ENCODE assay signal across 15 cellular contexts in the genomic region with DNA sequence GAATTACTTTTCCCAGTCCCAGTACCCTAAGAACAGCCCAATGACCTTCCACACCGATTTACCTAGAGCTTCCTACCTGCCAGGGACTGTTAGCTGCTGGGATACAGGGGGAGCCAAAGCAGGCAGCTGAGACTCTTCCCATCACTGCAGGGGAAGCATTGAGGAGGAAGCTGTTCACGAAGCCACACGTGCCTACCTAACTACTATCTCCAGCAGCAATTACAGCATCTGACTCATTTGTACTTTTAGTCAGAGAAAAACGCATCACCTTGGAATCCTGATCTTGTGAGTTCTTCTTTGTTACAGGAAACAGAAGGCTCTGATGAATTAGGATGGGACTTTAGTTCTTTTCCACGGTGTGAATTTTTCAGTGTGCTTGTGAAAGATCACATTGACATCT.
DNase-seq lines count a peak whose midpoint lies in the region; ATAC-seq and TF ChIP-seq lines count a peak whose summit lies in the region.
"Had no signal": no experiment of that assay in that cellular context is flagged by ENCODE, and none has a peak within 500 bp of the region (broad histone marks: within the 10 kb centered on the region; RNA-seq: fewer than 3 reads in every experiment).

No MANE protein-coding gene starts in this region.

- H3K79me1 ChIP-seq in mesenchymal stem cell (replicated peaks; ENCODE audit: low read length, poor library complexity, severe bottlenecking) = no peaks in the 10 kb centered on the region

- no peak for TF ChIP-seq CTCF in choroid plexus epithelial cell (conservative IDR thresholded peaks at IDR 0.05; ENCODE audit: low read depth, low read length)

- H3K4me3 Mint-ChIP-seq in activated T-helper 2 cell treated with anti-CD3 and anti-CD28 coated beads, Interferon-gamma antibody, Interleukin-2, Interleukin-4, amounts not matched to agents 10 μg/mL and 5 μg/mL and 100 μg/mL, durations not matched to agents 14 hours and 24 hours and 36 hours (ENCODE audit: low read depth) = no peak overlapping the region
- H3K4me3 Mint-ChIP-seq: activated CD4-positive, alpha-beta memory T cell treated with anti-CD3 and anti-CD28 coated beads, Interleukin-2, amount 10 ng/mL, durations not matched to agents 7 days and 5 days; CD4-positive, alpha-beta T cell; immature natural killer cell; naive B cell had no signal

- H3K4ac ChIP-seq in mesenchymal stem cell (ENCODE audit: low read depth in 1 of 2, low read length in 2 of 2) = no peak overlapping the region

- H2AK5ac ChIP-seq in mesenchymal stem cell (ENCODE audit: low read length, severe bottlenecking) = no peak overlapping the region

- no peak overlapping the region for H2BK5ac ChIP-seq in mesenchymal stem cell (ENCODE audit: low read depth, low read length, poor library complexity, severe bottlenecking)

- no peak overlapping the region for H2BK12ac ChIP-seq in mesenchymal stem cell (ENCODE audit: low read length in 2 of 2)

- H3K4me1 Mint-ChIP-seq in activated T-helper 2 cell treated with anti-CD3 and anti-CD28 coated beads, Interferon-gamma antibody, Interleukin-2, Interleukin-4, amounts not matched to agents 10 μg/mL and 5 μg/mL and 100 μg/mL, durations not matched to agents 14 hours and 24 hours and 36 hours (ENCODE audit: low read depth) = peaks cover 5% of the 10 kb centered on the region
- H3K4me1 Mint-ChIP-seq: activated CD4-positive, alpha-beta memory T cell treated with anti-CD3 and anti-CD28 coated beads, Interleukin-2, amount 10 ng/mL, durations not matched to agents 7 days and 5 days; immature natural killer cell; naive B cell had no signal

- no peak for ATAC-seq in HG03378 (IDR thresholded peaks at IDR 0.05; ENCODE audit: unreplicated experiment)

- H3K27ac ChIP-seq in mesenchymal stem cell (ENCODE audit: low read length, poor library complexity, severe bottlenecking) = no peak overlapping the region
- H3K27ac ChIP-seq: sigmoid colon had no signal

- no peak overlapping the region for H4K91ac ChIP-seq in mesenchymal stem cell (ENCODE audit: low read length)

- H2BK120ac ChIP-seq in mesenchymal stem cell (ENCODE audit: low read depth, low read length) = no peak overlapping the region

- peaks cover 4% of the 10 kb centered on the region for H3K4me1 ChIP-seq in mesenchymal stem cell (ENCODE audit: control insufficient read depth, insufficient read depth, low read depth, low read length)
- H3K4me1 ChIP-seq: sigmoid colon had no signal

- intact Hi-C loops in activated T-helper 2 cell treated with anti-CD3 and anti-CD28 coated beads, Interferon-gamma antibody, Interleukin-2, Interleukin-4, amounts not matched to agents 10 μg/mL and 5 μg/mL and 100 μg/mL, durations not matched to agents 14 hours and 24 hours and 36 hours (cut with micrococcal nuclease) = no loop called here

- H3K4me2 ChIP-seq in mesenchymal stem cell (ENCODE audit: low read length, poor library complexity, severe bottlenecking) = no peak overlapping the region

- no peak overlapping the region for H3K23ac ChIP-seq in mesenchymal stem cell (ENCODE audit: low read length in 2 of 2)

- H3K4me3 ChIP-seq in choroid plexus epithelial cell (ENCODE audit: low read depth, low read length) (no peak overlapping the region), mesenchymal stem cell (ENCODE audit: insufficient read depth in 1 of 2, low read depth in 1 of 2, low read length in 2 of 2) (no peak overlapping the region)
- H3K4me3 ChIP-seq: sigmoid colon had no signal

- no peak overlapping the region for H2AFZ ChIP-seq in mesenchymal stem cell (ENCODE audit: low read depth, low read length)

- no peaks in the 10 kb centered on the region for H3K27me3 ChIP-seq in mesenchymal stem cell (ENCODE audit: control insufficient read depth in 1 of 2, insufficient read depth in 1 of 2, low read length in 2 of 2)
- H3K27me3 ChIP-seq: sigmoid colon had no signal

- H3K14ac ChIP-seq in mesenchymal stem cell (ENCODE audit: low read length in 2 of 2) = no peak overlapping the region

- H2BK15ac ChIP-seq in mesenchymal stem cell (ENCODE audit: low read depth, poor library complexity, severe bottlenecking) = no peak overlapping the region

- H3K36me3 Mint-ChIP-seq in activated T-helper 2 cell treated with anti-CD3 and anti-CD28 coated beads, Interferon-gamma antibody, Interleukin-2, Interleukin-4, amounts not matched to agents 10 μg/mL and 5 μg/mL and 100 μg/mL, durations not matched to agents 14 hours and 24 hours and 36 hours (ENCODE audit: low read depth) = no peaks in the 10 kb centered on the region
- H3K36me3 Mint-ChIP-seq: immature natural killer cell, naive B cell had no signal

- no peaks in the 10 kb centered on the region for H3K36me3 ChIP-seq in mesenchymal stem cell (ENCODE audit: control insufficient read depth in 1 of 2, insufficient read depth in 2 of 2, low read depth in 1 of 2, low read length in 2 of 2)
- H3K36me3 ChIP-seq: sigmoid colon had no signal

- H3K27me3 Mint-ChIP-seq in activated T-helper 2 cell treated with anti-CD3 and anti-CD28 coated beads, Interferon-gamma antibody, Interleukin-2, Interleukin-4, amounts not matched to agents 10 μg/mL and 5 μg/mL and 100 μg/mL, durations not matched to agents 14 hours and 24 hours and 36 hours (ENCODE audit: low read depth) = no peaks in the 10 kb centered on the region
- H3K27me3 Mint-ChIP-seq: CD4-positive, alpha-beta T cell had no signal

- H4K8ac ChIP-seq in mesenchymal stem cell (ENCODE audit: low read length) = no peak overlapping the region

- H3K18ac ChIP-seq in mesenchymal stem cell (ENCODE audit: low read depth in 1 of 2, low read length in 2 of 2) = no peak overlapping the region

- H3K9me3 Mint-ChIP-seq in activated T-helper 2 cell treated with anti-CD3 and anti-CD28 coated beads, Interferon-gamma antibody, Interleukin-2, Interleukin-4, amounts not matched to agents 10 μg/mL and 5 μg/mL and 100 μg/mL, durations not matched to agents 14 hours and 24 hours and 36 hours = no peaks in the 10 kb centered on the region
- H3K9me3 Mint-ChIP-seq: activated CD4-positive, alpha-beta memory T cell treated with anti-CD3 and anti-CD28 coated beads, Interleukin-2, amount 10 ng/mL, durations not matched to agents 7 days and 5 days; CD4-positive, alpha-beta T cell; immature natural killer cell; naive B cell had no signal

- H3K9ac ChIP-seq in mesenchymal stem cell (ENCODE audit: low read length) = no peak overlapping the region

- 33% methylated on average over 1 of the region's 5 CpGs for WGBS in mesenchymal stem cell

- H3K27ac Mint-ChIP-seq in activated T-helper 2 cell treated with anti-CD3 and anti-CD28 coated beads, Interferon-gamma antibody, Interleukin-2, Interleukin-4, amounts not matched to agents 10 μg/mL and 5 μg/mL and 100 μg/mL, durations not matched to agents 14 hours and 24 hours and 36 hours = no peak overlapping the region
- H3K27ac Mint-ChIP-seq: activated CD4-positive, alpha-beta memory T cell treated with anti-CD3 and anti-CD28 coated beads, Interleukin-2, amount 10 ng/mL, durations not matched to agents 7 days and 5 days; CD4-positive, alpha-beta T cell; immature natural killer cell; naive B cell had no signal

- no peaks in the 10 kb centered on the region for H3K9me3 ChIP-seq in mesenchymal stem cell (ENCODE audit: control insufficient read depth, low read length)
- H3K9me3 ChIP-seq: sigmoid colon had no signal

- DNase-seq in GM04503 (ENCODE audit: low read depth) (peak; percentile 37), NCI-H69 (lab: John Stamatoyannopoulos, UW) (peak; percentile 62), choroid plexus epithelial cell (ENCODE audit: low read depth) (peak; percentile 64), mesenchymal stem cell (peak; percentile 69), SHP77 treated with DMSO at 0.1 percent for 48 hours (lab: John Stamatoyannopoulos, UW) (no peak), NCI-H82 (lab: John Stamatoyannopoulos, UW) (no peak)
- no peak for DNase-seq in activated T-helper 2 cell treated with anti-CD3 and anti-CD28 coated beads, Interferon-gamma antibody, Interleukin-2, Interleukin-4, amounts not matched to agents 10 μg/mL and 5 μg/mL and 100 μg/mL, durations not matched to agents 14 hours and 24 hours and 36 hours (ENCODE audit: low spot score)
- DNase-seq: activated CD4-positive, alpha-beta memory T cell treated with anti-CD3 and anti-CD28 coated beads, Interleukin-2, amount 10 ng/mL, durations not matched to agents 7 days and 5 days; activated gamma-delta T cell; CD4-positive, alpha-beta T cell; immature natural killer cell; naive B cell; sigmoid colon; T-helper 9 cell had no signal

Comparison
In these comparisons a context has a peak if more than half of its experiments do, and no peak if none do; other contexts are left out.
1. DNase-seq: peak in GM04503 (single experiment), NCI-H69 (single experiment), choroid plexus epithelial cell (single experiment) and mesenchymal stem cell (single experiment); none in SHP77 treated with DMSO at 0.1 percent for 48 hours (single experiment), NCI-H82 (single experiment) and activated T-helper 2 cell treated with anti-CD3 and anti-CD28 coated beads, Interferon-gamma antibody, Interleukin-2, Interleukin-4, amounts not matched to agents 10 μg/mL and 5 μg/mL and 100 μg/mL, durations not matched to agents 14 hours and 24 hours and 36 hours (single experiment).